Comparison of ENCODE assay signal across 21 cellular contexts in genomic region chr1:63890468-63890867, GRCh38.
"Had no signal": no experiment of that assay in that cellular context is flagged by ENCODE, and none has a peak within 500 bp of the region (broad histone marks: within the 10 kb centered on the region; RNA-seq: fewer than 3 reads in every experiment).

No MANE protein-coding gene starts in this region.

- H3K36me3 ChIP-seq: colonic mucosa, esophagus squamous epithelium, gastroesophageal sphincter, left ventricle myocardium inferior, lower lobe of right lung, neutrophil, right lobe of liver had no signal

- DNase-seq: colonic mucosa; dermis blood vessel endothelial cell; esophagus squamous epithelium; foreskin fibroblast; kidney; left cardiac atrium; left ventricle myocardium inferior; lower lobe of right lung; mesendoderm; naive thymus-derived CD4-positive, alpha-beta T cell; nephron progenitor cell; psoas muscle; retina; right lobe of liver; stimulated activated CD4-positive, alpha-beta T cell treated with anti-CD3 and anti-CD28 coated beads, Interleukin-2, amount 100 ng/mL, for 24 hours; stimulated activated CD4-positive, alpha-beta T cell treated with anti-CD3 and anti-CD28 coated beads, Interleukin-4, amount 100 ng/mL, for 4 hours; stimulated activated naive CD4-positive, alpha-beta T cell treated with Interleukin-2 at 50 U/mL for 16 hours; trophoblast cell had no signal

- H3K27ac ChIP-seq: colonic mucosa, esophagus squamous epithelium, gastroesophageal sphincter, hepatocyte, left ventricle myocardium inferior, lower lobe of right lung, neutrophil, psoas muscle, right lobe of liver had no signal

- H3K36me3 Mint-ChIP-seq: naive thymus-derived CD4-positive, alpha-beta T cell had no signal

- H3K9me3 ChIP-seq: colonic mucosa, esophagus squamous epithelium, gastroesophageal sphincter, left ventricle myocardium inferior, lower lobe of right lung, neutrophil, psoas muscle, right lobe of liver had no signal

- H3K4me3 ChIP-seq: colonic mucosa, esophagus squamous epithelium, gastroesophageal sphincter, hepatocyte, left ventricle myocardium inferior, lower lobe of right lung, psoas muscle, right lobe of liver had no signal

- H3K27ac Mint-ChIP-seq: naive thymus-derived CD4-positive, alpha-beta T cell; nephron progenitor cell had no signal

- H3K4me3 Mint-ChIP-seq: naive thymus-derived CD4-positive, alpha-beta T cell; nephron progenitor cell had no signal

- ATAC-seq: gastroesophageal sphincter; left cardiac atrium; lower lobe of right lung; naive thymus-derived CD4-positive, alpha-beta T cell; psoas muscle; right lobe of liver had no signal

- H3K9me3 Mint-ChIP-seq: nephron progenitor cell had no signal

- H3K4me1 ChIP-seq: colonic mucosa, lower lobe of right lung, psoas muscle, right lobe of liver had no signal

- H3K4me2 ChIP-seq: hepatocyte had no signal

- H3K27me3 ChIP-seq: colonic mucosa, esophagus squamous epithelium, gastroesophageal sphincter, hepatocyte, neutrophil, right lobe of liver had no signal
